In genomic region chr1:213327318-213327667, GRCh38 we compare ENCODE assay signal across 10 cellular contexts.
DNase-seq lines count a peak whose midpoint lies in the region; ATAC-seq and TF ChIP-seq lines count a peak whose summit lies in the region.
"Had no signal": no experiment of that assay in that cellular context is flagged by ENCODE, and none has a peak within 500 bp of the region (broad histone marks: within the 10 kb centered on the region; RNA-seq: fewer than 3 reads in every experiment).

No MANE protein-coding gene starts in this region.

- TF ChIP-seq CTCF in glutamatergic neuron (IDR thresholded peaks at IDR 0.05; ENCODE audit: partially characterized antibody, unreplicated experiment) (no peak), gastrocnemius medialis (IDR thresholded peaks at IDR 0.05 in 4 of 5, conservative IDR thresholded peaks at IDR 0.05 in 1 of 5) (no peak)

- DNase-seq in H4 (ENCODE audit: low spot score) (peak; percentile 63), SW480 (ENCODE audit: low spot score) (peak; percentile 5), glutamatergic neuron (no peak), gastrocnemius medialis (peak in 1 of 2 donors; percentile 33), NCI-H1417 treated with DMSO at 0.1 percent for 48 hours (lab: John Stamatoyannopoulos, UW) (no peak), middle frontal gyrus (ENCODE audit: extremely low spot score, low spot score) (no peak)
- DNase-seq: NCI-H2227 treated with DMSO at 0.1 percent for 48 hours had no signal

- peak overlapping the region; percentile 27 for H3K4me3 Mint-ChIP-seq in glutamatergic neuron (ENCODE audit: unreplicated experiment)
- H3K4me3 Mint-ChIP-seq: stimulated activated memory B cell treated with anti-CD40 and anti-IgM and Interleukin-4, amounts not matched to agents 10 μg/mL and 1 μg/mL and 100 μg/mL, for 72 hours had no signal

- H3K9me3 ChIP-seq in gastrocnemius medialis, result no peaks in the 10 kb centered on the region

- no peaks in the 10 kb centered on the region for H3K9me3 Mint-ChIP-seq in glutamatergic neuron (ENCODE audit: unreplicated experiment)

- no peaks in the 10 kb centered on the region for H3K36me3 Mint-ChIP-seq in glutamatergic neuron (ENCODE audit: unreplicated experiment)
- H3K36me3 Mint-ChIP-seq: stimulated activated memory B cell treated with anti-CD40 and anti-IgM and Interleukin-4, amounts not matched to agents 10 μg/mL and 1 μg/mL and 100 μg/mL, for 72 hours had no signal

- H3K27ac ChIP-seq in gastrocnemius medialis, result no peak overlapping the region

- no peak overlapping the region for H3K27ac Mint-ChIP-seq in glutamatergic neuron (ENCODE audit: unreplicated experiment)
- H3K27ac Mint-ChIP-seq: stimulated activated memory B cell treated with anti-CD40 and anti-IgM and Interleukin-4, amounts not matched to agents 10 μg/mL and 1 μg/mL and 100 μg/mL, for 72 hours had no signal

- intact Hi-C loops in gastrocnemius medialis (cut with DNase I; ENCODE audit: low total_unique reads), result no loop called here

- H3K4me3 ChIP-seq in gastrocnemius medialis, result no peak overlapping the region

- H3K4me1 ChIP-seq in gastrocnemius medialis, result no peaks in the 10 kb centered on the region

- no peaks in the 10 kb centered on the region for H3K36me3 ChIP-seq in gastrocnemius medialis

- H3K4me1 Mint-ChIP-seq in glutamatergic neuron (ENCODE audit: low read depth, unreplicated experiment), result peaks cover 2% of the 10 kb centered on the region
- H3K4me1 Mint-ChIP-seq: stimulated activated memory B cell treated with anti-CD40 and anti-IgM and Interleukin-4, amounts not matched to agents 10 μg/mL and 1 μg/mL and 100 μg/mL, for 72 hours had no signal

- peaks cover 2% of the 10 kb centered on the region for H3K27me3 Mint-ChIP-seq in glutamatergic neuron (ENCODE audit: unreplicated experiment)

- peak; percentile 30 to 39 for ATAC-seq in gastrocnemius medialis
- no peak for ATAC-seq in HG02973 (IDR thresholded peaks at IDR 0.05; ENCODE audit: unreplicated experiment)
- no peak for ATAC-seq in HG03097 (IDR thresholded peaks at IDR 0.05; ENCODE audit: low FRiP score, unreplicated experiment)
- ATAC-seq: stimulated activated memory B cell treated with anti-CD40 and anti-IgM and Interleukin-4, amounts not matched to agents 10 μg/mL and 1 μg/mL and 100 μg/mL, for 72 hours had no signal

- no peaks in the 10 kb centered on the region for H3K27me3 ChIP-seq in gastrocnemius medialis

- TF ChIP-seq POLR2A in gastrocnemius medialis (IDR thresholded peaks at IDR 0.05), result no peak

- in situ Hi-C loops in gastrocnemius medialis (cut with MboI; ENCODE audit: low sequenced_read_pairs in 4 of 4), result no loop called here

Comparison
In these comparisons a context has a peak if more than half of its experiments do, and no peak if none do; other contexts are left out.
1. DNase-seq: peak in H4 (single experiment) and SW480 (single experiment); none in glutamatergic neuron (single experiment), NCI-H1417 treated with DMSO at 0.1 percent for 48 hours (single experiment) and middle frontal gyrus (single experiment).
2. ATAC-seq: peak in gastrocnemius medialis (2 of 2); none in HG02973 (single experiment) and HG03097 (single experiment).